ENCODE assay signal across 8 cellular contexts in genomic region chr7:100190059-100190711, GRCh38. TPM values are rescaled to one million over a fixed set of nuclear protein-coding genes. Genes with fewer than 3 reads are reported as not detected.
DNase-seq lines count a peak whose midpoint lies in the region; ATAC-seq and TF ChIP-seq lines count a peak whose summit lies in the region.

No MANE protein-coding gene starts in this region.

- H3K27ac ChIP-seq in cardiac muscle cell = peak overlapping the region; percentile 73

- no peaks in the 10 kb centered on the region for H3K36me3 ChIP-seq in cardiac muscle cell

- H3K9me3 Mint-ChIP-seq in central memory CD8-positive, alpha-beta T cell = no peaks in the 10 kb centered on the region

- H3K27ac Mint-ChIP-seq in central memory CD8-positive, alpha-beta T cell (ENCODE audit: low read depth) = peak overlapping the region; percentile 65

- no peaks in the 10 kb centered on the region for H3K27me3 Mint-ChIP-seq in central memory CD8-positive, alpha-beta T cell

- no peak for ATAC-seq in Right ventricle myocardium inferior
- ATAC-seq in central memory CD8-positive, alpha-beta T cell (replicated peaks; ENCODE audit: extremely low read depth, poor library complexity, severe bottlenecking) = peak; percentile 64
- no peak for ATAC-seq in GM18520 (IDR thresholded peaks at IDR 0.05; ENCODE audit: unreplicated experiment)

- TF ChIP-seq CTCF in cardiac muscle cell (IDR thresholded peaks at IDR 0.05; ENCODE audit: low read depth, low read length) = peak; percentile 49

- no peak overlapping the region for H3K4me3 Mint-ChIP-seq in central memory CD8-positive, alpha-beta T cell

- intact Hi-C loops in Right ventricle myocardium inferior (cut with DNase I) = no loop called here

- peaks cover 9% of the 10 kb centered on the region for H3K4me1 Mint-ChIP-seq in central memory CD8-positive, alpha-beta T cell

- peak; percentile 37 to 65 for DNase-seq in cardiac muscle cell (ENCODE audit: low read depth in 1 of 2, low spot score in 1 of 2)
- no peak for DNase-seq in Right ventricle myocardium inferior (ENCODE audit: missing footprints)
- DNase-seq in NCI-H2227 (lab: John Stamatoyannopoulos, UW; ENCODE audit: unreplicated experiment) = peak; percentile 26
- no peak for DNase-seq in central memory CD8-positive, alpha-beta T cell (ENCODE audit: low spot score in 2 of 2)
- DNase-seq in pons (ENCODE audit: low spot score) = peak; percentile 65
- DNase-seq in NCI-H345 (lab: John Stamatoyannopoulos, UW) = no peak
- DNase-seq in activated CD4-positive, alpha-beta T cell treated with anti-CD3 and anti-CD28 coated beads for 48 hours = no peak

- peaks cover 30% of the 10 kb centered on the region for H3K4me1 ChIP-seq in cardiac muscle cell (ENCODE audit: low read depth)

- no peaks in the 10 kb centered on the region for H3K9me3 ChIP-seq in cardiac muscle cell (ENCODE audit: low read depth)

- H3K36me3 Mint-ChIP-seq in central memory CD8-positive, alpha-beta T cell (ENCODE audit: insufficient read depth) = no peaks in the 10 kb centered on the region

- H3K4me3 ChIP-seq in cardiac muscle cell = no peak overlapping the region

- no peaks in the 10 kb centered on the region for H3K27me3 ChIP-seq in cardiac muscle cell

RNA-seq across cellular contexts. Expression of gene STAG3, which starts 12.5 kb away (rescaled TPM):
- total RNA-seq in cardiac muscle cell (1.6 and 2.0 TPM in 2 replicates), Right ventricle myocardium inferior (0.51 TPM)
- polyA plus RNA-seq in cardiac muscle cell = 5.8 and 6.8 TPM in 2 replicates

RNA-seq across cellular contexts. Expression of gene GPC2, which starts 13.0 kb away (rescaled TPM):
- total RNA-seq in cardiac muscle cell = 37.4 and 47.9 TPM in 2 replicates
- 29.8 and 32.1 TPM in 2 replicates for polyA plus RNA-seq in cardiac muscle cell
- 0.32 TPM for total RNA-seq in Right ventricle myocardium inferior

RNA-seq across cellular contexts. Expression of gene GAL3ST4, which starts 21.8 kb away (rescaled TPM):
- total RNA-seq in cardiac muscle cell = 2.0 and 5.0 TPM in 2 replicates
- polyA plus RNA-seq in cardiac muscle cell = 3.8 and 5.0 TPM in 2 replicates
- 3.1 TPM for total RNA-seq in Right ventricle myocardium inferior

RNA-seq across cellular contexts. Expression of gene PVRIG, which starts 29.6 kb away (rescaled TPM):
- total RNA-seq in cardiac muscle cell (0.15 TPM in 1 of 2 replicates, not detected in the other), Right ventricle myocardium inferior (not detected)
- 0.67 and 2.3 TPM in 2 replicates for polyA plus RNA-seq in cardiac muscle cell

RNA-seq across cellular contexts. Expression of gene TRAPPC14, which starts 31.7 kb away (rescaled TPM):
- total RNA-seq in cardiac muscle cell (14.2 and 22.7 TPM in 2 replicates), Right ventricle myocardium inferior (7.1 TPM)
- 10.4 and 25.0 TPM in 2 replicates for polyA plus RNA-seq in cardiac muscle cell

Comparison
In these comparisons a context has a peak if more than half of its experiments do, and no peak if none do; other contexts are left out.
1. DNase-seq: peak in cardiac muscle cell (2 of 2), NCI-H2227 (single experiment) and pons (single experiment); none in Right ventricle myocardium inferior (single experiment), central memory CD8-positive, alpha-beta T cell (0 of 2), NCI-H345 (single experiment) and activated CD4-positive, alpha-beta T cell treated with anti-CD3 and anti-CD28 coated beads for 48 hours (single experiment).
2. RNA of gene GPC2, which starts 13.0 kb away (total RNA-seq): 37.4 to 47.9 TPM in cardiac muscle cell; 0.32 TPM in Right ventricle myocardium inferior (single experiment); every median in the first group is over 10 times any median in the second.